ENCODE assay signal across 9 cellular contexts in genomic region chrX:126770179-126770578, GRCh38. TPM values are rescaled to one million over a fixed set of nuclear protein-coding genes. Genes with fewer than 3 reads are reported as not detected.
DNase-seq lines count a peak whose midpoint lies in the region; ATAC-seq, FAIRE-seq and TF ChIP-seq lines count a peak whose summit lies in the region.
"Had no signal": no experiment of that assay in that cellular context is flagged by ENCODE, and none has a peak within 500 bp of the region (broad histone marks: within the 10 kb centered on the region; RNA-seq: fewer than 3 reads in every experiment).

No MANE protein-coding gene starts in this region.

- 42% methylated on average over 5 of the region's 5 CpGs; no CpG with 5 or more reads in 1 of the 2 experiments for WGBS in H1 (ENCODE audit: extremely low coverage in 1 of 2, insufficient coverage in 1 of 2, insufficient read length in 1 of 2, insufficient replicate concordance in 2 of 2, low coverage in 1 of 2, low lambda C conversion rate in 2 of 2, missing lambda C conversion rate in 1 of 2), 2 experiments

- no peak overlapping the region for H3K23ac ChIP-seq in H1 (ENCODE audit: insufficient read length)

- H3K36me3 Mint-ChIP-seq in Caco-2 (ENCODE audit: insufficient read depth, unreplicated experiment), result no peaks in the 10 kb centered on the region
- no peaks in the 10 kb centered on the region for H3K36me3 Mint-ChIP-seq in activated naive CD8-positive, alpha-beta T cell treated with anti-CD3 and anti-CD28 coated beads for 36 hours
- H3K36me3 Mint-ChIP-seq: activated naive CD8-positive, alpha-beta T cell had no signal

- H3K36me3 ChIP-seq in Caco-2 (ENCODE audit: control insufficient read depth, insufficient read depth, low read length) (no peaks in the 10 kb centered on the region), H1 (ENCODE audit: control insufficient read depth in 2 of 4, insufficient read depth in 4 of 4, low read length in 3 of 4) (no peaks in the 10 kb centered on the region)

- H3K9me3 ChIP-seq in Caco-2 (no peaks in the 10 kb centered on the region), H1 (ENCODE audit: insufficient read depth in 2 of 2, low read depth in 1 of 2, low read length in 1 of 2) (no peaks in the 10 kb centered on the region)

- no peak overlapping the region for H4K5ac ChIP-seq in H1 (ENCODE audit: insufficient read length, low read depth, low read length)

- BruUV-seq in Caco-2 (replicated peaks; lab: Mats Ljungman, UMichigan), result no TSS peak

- no peak overlapping the region for H2BK5ac ChIP-seq in H1 (ENCODE audit: low read depth, low read length)

- no peaks in the 10 kb centered on the region for H3K79me2 ChIP-seq in H1 (ENCODE audit: control insufficient read depth in 1 of 2, insufficient read depth in 2 of 2, low read length in 2 of 2)

- H4K91ac ChIP-seq in H1 (replicated peaks; ENCODE audit: insufficient read length, low read length), result no peak overlapping the region

- POLR2A ChIA-PET in Caco-2 (lab: Charles Lee), result no interaction called here
- POLR2A ChIA-PET in H1 (lab: Charles Lee; ENCODE audit: partially characterized antibody), result no interaction called here

- H3K4me3 ChIP-seq in Caco-2 (ENCODE audit: low read depth, low read length), result no peak overlapping the region
- no peak overlapping the region for H3K4me3 ChIP-seq in H1 (ENCODE audit: extremely low read depth in 1 of 4, insufficient read depth in 2 of 4, low read depth in 3 of 4, low read length in 4 of 4)

- no peak overlapping the region for H3K4ac ChIP-seq in H1 (replicated peaks; ENCODE audit: insufficient read length, low read depth, low read length)

- H4K20me1 ChIP-seq in H1 (replicated peaks in 1 of 2; ENCODE audit: control insufficient read depth in 1 of 2, insufficient read depth in 2 of 2, low read length in 2 of 2), result no peaks in the 10 kb centered on the region

- H3K4me1 ChIP-seq in Caco-2, result no peaks in the 10 kb centered on the region
- no peaks in the 10 kb centered on the region for H3K4me1 ChIP-seq in H1 (replicated peaks in 1 of 4; ENCODE audit: control insufficient read depth in 3 of 4, insufficient read depth in 4 of 4, low read length in 3 of 4)

- no peak overlapping the region for H3K27ac Mint-ChIP-seq in Caco-2 (ENCODE audit: unreplicated experiment)
- H3K27ac Mint-ChIP-seq in activated naive CD8-positive, alpha-beta T cell treated with anti-CD3 and anti-CD28 coated beads for 36 hours, result no peak overlapping the region
- H3K27ac Mint-ChIP-seq: activated naive CD8-positive, alpha-beta T cell had no signal

- no peak overlapping the region for H2BK15ac ChIP-seq in H1 (ENCODE audit: low read length)

- no peak overlapping the region for H2BK20ac ChIP-seq in H1 (ENCODE audit: low read length)

- DNase-seq in Caco-2 (peak; percentile 30 to 37), NCI-H526 treated with DMSO at 0.1 percent for 48 hours (lab: John Stamatoyannopoulos, UW) (peak; percentile 28), H1 (ENCODE audit: low read depth in 1 of 2, low spot score in 2 of 2) (no peak), renal cortical epithelial cell (ENCODE audit: low read depth) (peak; percentile 14)
- DNase-seq in activated naive CD8-positive, alpha-beta T cell treated with anti-CD3 and anti-CD28 coated beads for 36 hours, result no peak
- DNase-seq in stimulated activated CD4-positive, alpha-beta T cell treated with anti-CD3 and anti-CD28 coated beads, Interleukin-15, amount 100 ng/mL, for 24 hours, result no peak

- CTCF ChIA-PET in Caco-2 (lab: Charles Lee), result interaction anchor here (1.0 kb wide), 1 partner anchor 268 kb away, joined by 6 read pairs; no protein-coding TSS in a partner anchor
- CTCF ChIA-PET in H1 (lab: Charles Lee; ENCODE audit: partially characterized antibody), result interaction anchor here (0.7 to 1.8 kb wide), 6 partner anchors 9 to 268 kb away, joined by 3 to 6 read pairs (median 4); no protein-coding TSS in a partner anchor

- TF ChIP-seq EP300 in H1 (IDR thresholded peaks at IDR 0.05; ENCODE audit: borderline replicate concordance in 1 of 2, low read depth in 2 of 2, low read length in 2 of 2), result no peak

- no peak overlapping the region for H3K4me2 ChIP-seq in H1 (ENCODE audit: insufficient read depth in 1 of 2, low read depth in 2 of 2, low read length in 2 of 2)

- no peak overlapping the region for H2AK5ac ChIP-seq in H1 (ENCODE audit: low read depth, low read length)

- intact Hi-C loops in Caco-2 (cut with micrococcal nuclease; ENCODE audit: unreplicated experiment), result no loop called here

- H3K9me3 Mint-ChIP-seq in Caco-2 (ENCODE audit: unreplicated experiment), result no peaks in the 10 kb centered on the region
- H3K9me3 Mint-ChIP-seq in activated naive CD8-positive, alpha-beta T cell treated with anti-CD3 and anti-CD28 coated beads for 36 hours, result peaks cover 2% of the 10 kb centered on the region

- peak; percentile 77 to 86 for TF ChIP-seq RAD21 in H1 (IDR thresholded peaks at IDR 0.05 in 1 of 2, conservative IDR thresholded peaks at IDR 0.05 in 1 of 2; ENCODE audit: low read depth in 2 of 2, low read length in 2 of 2)

- H3K14ac ChIP-seq in H1 (ENCODE audit: insufficient read length), result no peak overlapping the region

- H3K27me3 ChIP-seq in Caco-2 (replicated peaks; ENCODE audit: control insufficient read depth, insufficient read depth, low read length) (no peaks in the 10 kb centered on the region), H1 (replicated peaks in 1 of 4; ENCODE audit: control insufficient read depth in 3 of 4, extremely low read depth in 1 of 4, insufficient read depth in 3 of 4, low read length in 3 of 4) (no peaks in the 10 kb centered on the region)

- no peak overlapping the region for H4K8ac ChIP-seq in H1 (ENCODE audit: extremely low read depth, insufficient read depth, low read length)

- TF ChIP-seq CTCF in Caco-2 (IDR thresholded peaks at IDR 0.05; ENCODE audit: insufficient read depth in 1 of 2, low read depth in 1 of 2, low read length in 1 of 2, severe bottlenecking in 1 of 2, unreplicated experiment in 1 of 2), result peak; percentile 16 to 42
- TF ChIP-seq CTCF in H1 (IDR thresholded peaks at IDR 0.05; ENCODE audit: control extremely low read depth in 1 of 3, insufficient read depth in 1 of 3, low read depth in 1 of 3, low read length in 3 of 3), result peak in 2 of 3 experiments; percentile 52 to 58; a peak in 3 of 4 replicates

- peak; percentile 76 for ATAC-seq in GM19463 (IDR thresholded peaks at IDR 0.05; ENCODE audit: unreplicated experiment)
- no peak for ATAC-seq in HG02981 (IDR thresholded peaks at IDR 0.05; ENCODE audit: unreplicated experiment)

- no peak overlapping the region for H2AFZ ChIP-seq in H1 (ENCODE audit: low read length)

- no peaks in the 10 kb centered on the region for H3K4me1 Mint-ChIP-seq in Caco-2 (ENCODE audit: low read depth, unreplicated experiment)
- no peaks in the 10 kb centered on the region for H3K4me1 Mint-ChIP-seq in activated naive CD8-positive, alpha-beta T cell treated with anti-CD3 and anti-CD28 coated beads for 36 hours

- H3K23me2 ChIP-seq in H1 (ENCODE audit: low read depth, low read length), result no peaks in the 10 kb centered on the region

- H3K9ac ChIP-seq in H1 (replicated peaks in 1 of 4; ENCODE audit: extremely low read depth in 1 of 4, low read depth in 3 of 4, low read length in 3 of 4), result no peak overlapping the region

- no peak for TF ChIP-seq POLR2A in H1 (IDR thresholded peaks at IDR 0.05; ENCODE audit: control extremely low read depth in 1 of 2, low read depth in 2 of 2, low read length in 2 of 2)

- FAIRE-seq in H1 (lab: Jason Lieb, UNC), result no peak

- no peak overlapping the region for H3K4me3 Mint-ChIP-seq in Caco-2 (ENCODE audit: unreplicated experiment)
- H3K4me3 Mint-ChIP-seq in activated naive CD8-positive, alpha-beta T cell treated with anti-CD3 and anti-CD28 coated beads for 36 hours, result no peak overlapping the region
- H3K4me3 Mint-ChIP-seq: activated naive CD8-positive, alpha-beta T cell had no signal

- H3K79me1 ChIP-seq in H1 (ENCODE audit: low read depth, low read length), result no peaks in the 10 kb centered on the region

- H3K27me3 Mint-ChIP-seq in Caco-2 (ENCODE audit: insufficient read depth, unreplicated experiment), result no peaks in the 10 kb centered on the region
- H3K27me3 Mint-ChIP-seq in activated naive CD8-positive, alpha-beta T cell treated with anti-CD3 and anti-CD28 coated beads for 36 hours, result no peaks in the 10 kb centered on the region
- H3K27me3 Mint-ChIP-seq: activated naive CD8-positive, alpha-beta T cell had no signal

- H3K56ac ChIP-seq in H1 (replicated peaks; ENCODE audit: insufficient read length, low read depth, low read length), result no peak overlapping the region

- no peak overlapping the region for H3K18ac ChIP-seq in H1 (ENCODE audit: extremely low read depth, low read length)

- H2BK120ac ChIP-seq in H1 (replicated peaks; ENCODE audit: low read depth, low read length), result no peak overlapping the region

- no peak overlapping the region for H2BK12ac ChIP-seq in H1 (ENCODE audit: low read depth, low read length)

- no peak overlapping the region for H3K27ac ChIP-seq in H1 (ENCODE audit: low read depth, low read length)

TF ChIP-seq in H1, 55 proteins besides CTCF, POLR2A, EP300 and RAD21:
- TF ChIP-seq SAP30 (IDR thresholded peaks at IDR 0.05; ENCODE audit: insufficient read depth, insufficient replicate concordance, low read length) (no peak), CBX8 (IDR thresholded peaks at IDR 0.05; ENCODE audit: borderline replicate concordance, low read depth, low read length) (no peak)

RNA-seq across cellular contexts. Expression of gene PRR32, which starts 49.4 kb away (rescaled TPM):
- total RNA-seq in Caco-2 (2022) (not detected in 2 replicates), renal cortical epithelial cell (not detected in 2 replicates)
- not detected in 2 replicates for total RNA-seq in H1 (2021; fragmentation: NEBNext Ultra II Directional; extraction: Animal tissue kit (Norgen Biotek cat#: 25700))
- not detected in 2 replicates for polyA plus RNA-seq in H1 (2011; rRNA removed)
- not detected for polyA plus RNA-seq in H1 (2011; cell fraction: cytosol; rRNA removed)
- not detected for polyA plus RNA-seq in H1 (2011; cell fraction: nucleus; rRNA removed)
- not detected in 4 replicates for polyA plus RNA-seq in H1 (2012, experiment 1 of 2)
- not detected for polyA plus RNA-seq in H1 (2012, experiment 2 of 2)
- not detected for polyA plus RNA-seq in H1 (2013, experiment 1 of 2)
- not detected for polyA plus RNA-seq in H1 (2013, experiment 2 of 2)
- polyA minus RNA-seq in H1 (2011; rRNA and poly(A)+ RNA removed), result not detected in 2 replicates
- not detected for polyA minus RNA-seq in H1 (2011; cell fraction: cytosol; rRNA and poly(A)+ RNA removed)
- not detected for polyA minus RNA-seq in H1 (2011; cell fraction: nucleus; rRNA and poly(A)+ RNA removed)
- not detected for total RNA-seq in activated naive CD8-positive, alpha-beta T cell treated with anti-CD3 and anti-CD28 coated beads for 36 hours

Comparison
In these comparisons a context has a peak if more than half of its experiments do, and no peak if none do; other contexts are left out.
1. DNase-seq: peak in Caco-2 (2 of 2), NCI-H526 treated with DMSO at 0.1 percent for 48 hours (single experiment) and renal cortical epithelial cell (single experiment); none in H1 (0 of 2), activated naive CD8-positive, alpha-beta T cell treated with anti-CD3 and anti-CD28 coated beads for 36 hours (single experiment) and stimulated activated CD4-positive, alpha-beta T cell treated with anti-CD3 and anti-CD28 coated beads, Interleukin-15, amount 100 ng/mL, for 24 hours (single experiment).